30 cellular contexts compared by ENCODE assay signal in the genomic region with DNA sequence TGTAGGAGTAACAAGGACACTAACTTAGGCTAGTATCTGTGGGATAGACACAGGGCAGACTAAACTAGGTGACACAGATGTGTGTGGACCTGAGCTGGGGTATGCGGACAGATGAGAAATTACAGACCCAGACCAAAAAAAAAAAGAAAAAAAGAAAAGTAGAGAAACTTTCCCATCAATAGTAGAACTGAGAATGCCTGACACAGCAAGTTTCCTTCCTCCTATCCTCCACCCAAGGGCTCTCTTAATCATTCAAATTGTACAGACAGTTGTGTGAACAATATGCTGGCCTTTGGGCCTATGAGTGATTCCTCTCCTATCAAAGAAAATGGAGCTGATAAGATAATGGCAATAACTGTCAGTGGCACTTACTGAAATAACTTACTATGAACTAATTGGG.
"Had no signal": no experiment of that assay in that cellular context is flagged by ENCODE, and none has a peak within 500 bp of the region (broad histone marks: within the 10 kb centered on the region; RNA-seq: fewer than 3 reads in every experiment).

No MANE protein-coding gene starts in this region.

- H3K4me1 Mint-ChIP-seq: WTC11 had no signal

- H3K4me3 ChIP-seq: ascending aorta, body of pancreas had no signal

- H3K36me3 ChIP-seq: ascending aorta had no signal

- H3K4me1 ChIP-seq: ascending aorta, body of pancreas had no signal

- H3K27ac Mint-ChIP-seq: activated CD8-positive, alpha-beta memory T cell treated with anti-CD3 and anti-CD28 coated beads, Interleukin-2, amount 10 ng/mL, durations not matched to agents 7 days and 5 days; activated naive CD4-positive, alpha-beta T cell treated with anti-CD3 and anti-CD28 coated beads, Interleukin-2, amount 50 U/mL, for 72 hours; activated naive CD8-positive, alpha-beta T cell treated with anti-CD3 and anti-CD28 coated beads, Interleukin-2, amount 50 U/mL, for 24 hours; activated T-cell treated with anti-CD3 and anti-CD28 coated beads, Interleukin-2, amount 50 U/mL, for 24 hours; activated T-helper 1 cell treated with anti-CD3 and anti-CD28 coated beads, Interleukin-12 subunit alpha, Interleukin-12 subunit beta, Interleukin-2, Interleukin-4 antibody, amounts not matched to agents 30 ng/mL and 10 ng/mL and 1 ng/mL, durations not matched to agents 14 hours and 24 hours and 36 hours; T-cell; WTC11 had no signal

- H3K36me3 Mint-ChIP-seq: activated naive CD4-positive, alpha-beta T cell treated with anti-CD3 and anti-CD28 coated beads, Interleukin-2, amount 50 U/mL, for 72 hours; T-cell had no signal

- FAIRE-seq: bronchial epithelial cell, RCC 7860 had no signal

- DNase-seq: activated CD4-positive, alpha-beta T cell treated with anti-CD3 and anti-CD28 coated beads for 48 hours; activated CD4-positive, alpha-beta T cell treated with anti-CD3 and anti-CD28 coated beads, Interleukin-2, amount 50 U/mL, for 48 hours; activated CD4-positive, CD25-positive, alpha-beta regulatory T cell treated with anti-CD3 and anti-CD28 coated beads, Interleukin-2, amount 50 U/mL, for 72 hours; activated CD8-positive, alpha-beta memory T cell treated with anti-CD3 and anti-CD28 coated beads, Interleukin-2, amount 10 ng/mL, durations not matched to agents 7 days and 5 days; activated effector memory CD4-positive, alpha-beta T cell treated with anti-CD3 and anti-CD28 coated beads, Interleukin-2, amount 50 U/mL, for 16 hours; activated naive CD4-positive, alpha-beta T cell treated with Interleukin-2 at 50 U/mL for 16 hours; activated naive CD8-positive, alpha-beta T cell treated with anti-CD3 and anti-CD28 coated beads, Interleukin-2, amount 50 U/mL, for 24 hours; activated T-cell treated with anti-CD3 and anti-CD28 coated beads, Interleukin-2, amount 50 U/mL, for 24 hours; amniotic stem cell; body of pancreas; central memory CD4-positive, alpha-beta T cell; KG1; NCI-H1092 treated with DMSO at 0.1 percent for 48 hours; NCI-H1417 treated with DMSO at 0.1 percent for 48 hours; NCI-H1694; NCI-H2029; NCI-H2107; NCI-H2171 treated with DMSO at 0.1 percent for 48 hours; NCI-H226; NCI-H526; NCI-H82; PC-3; SHP77 treated with DMSO at 0.1 percent for 48 hours; T-cell had no signal

- ATAC-seq: activated CD8-positive, alpha-beta memory T cell treated with anti-CD3 and anti-CD28 coated beads, Interleukin-2, amount 10 ng/mL, durations not matched to agents 7 days and 5 days; activated naive CD4-positive, alpha-beta T cell treated with anti-CD3 and anti-CD28 coated beads, Interleukin-2, amount 50 U/mL, for 72 hours; activated naive CD8-positive, alpha-beta T cell treated with anti-CD3 and anti-CD28 coated beads, Interleukin-2, amount 50 U/mL, for 24 hours; body of pancreas; PC-3; T-cell; WTC11 had no signal

- H3K27me3 ChIP-seq: ascending aorta, body of pancreas had no signal

- H3K9me3 ChIP-seq: ascending aorta, body of pancreas had no signal

- H3K27ac ChIP-seq: ascending aorta, body of pancreas had no signal

- H3K9me3 Mint-ChIP-seq: activated naive CD4-positive, alpha-beta T cell treated with anti-CD3 and anti-CD28 coated beads, Interleukin-2, amount 50 U/mL, for 72 hours; activated naive CD8-positive, alpha-beta T cell treated with anti-CD3 and anti-CD28 coated beads, Interleukin-2, amount 50 U/mL, for 24 hours; T-cell had no signal

- H3K4me3 Mint-ChIP-seq: activated CD8-positive, alpha-beta memory T cell treated with anti-CD3 and anti-CD28 coated beads, Interleukin-2, amount 10 ng/mL, durations not matched to agents 7 days and 5 days; activated naive CD8-positive, alpha-beta T cell treated with anti-CD3 and anti-CD28 coated beads, Interleukin-2, amount 50 U/mL, for 24 hours; activated T-cell treated with anti-CD3 and anti-CD28 coated beads, Interleukin-2, amount 50 U/mL, for 24 hours; activated T-helper 1 cell treated with anti-CD3 and anti-CD28 coated beads, Interleukin-12 subunit alpha, Interleukin-12 subunit beta, Interleukin-2, Interleukin-4 antibody, amounts not matched to agents 30 ng/mL and 10 ng/mL and 1 ng/mL, durations not matched to agents 14 hours and 24 hours and 36 hours; T-cell; WTC11 had no signal
